1 cellular context compared by ENCODE assay signal in genomic region chr7:101377189-101377736, GRCh38.
TF ChIP-seq lines count a peak whose summit lies in the region.

No MANE protein-coding gene starts in this region.

TF ChIP-seq in SK-N-SH treated with all-trans-retinoic acid at 6 μM for 48 hours, 23 proteins besides CTCF, POLR2A, EP300 and RAD21 (continued from another document):
- TF ChIP-seq TSHZ2 (CRISPR knock-in tag; IDR thresholded peaks at IDR 0.05) (no peak), ZC3H10 (CRISPR knock-in tag; IDR thresholded peaks at IDR 0.05) (no peak), GLIS3 (CRISPR knock-in tag; IDR thresholded peaks at IDR 0.05) (no peak)
